ENCODE assay signal across 16 cellular contexts in the genomic region with DNA sequence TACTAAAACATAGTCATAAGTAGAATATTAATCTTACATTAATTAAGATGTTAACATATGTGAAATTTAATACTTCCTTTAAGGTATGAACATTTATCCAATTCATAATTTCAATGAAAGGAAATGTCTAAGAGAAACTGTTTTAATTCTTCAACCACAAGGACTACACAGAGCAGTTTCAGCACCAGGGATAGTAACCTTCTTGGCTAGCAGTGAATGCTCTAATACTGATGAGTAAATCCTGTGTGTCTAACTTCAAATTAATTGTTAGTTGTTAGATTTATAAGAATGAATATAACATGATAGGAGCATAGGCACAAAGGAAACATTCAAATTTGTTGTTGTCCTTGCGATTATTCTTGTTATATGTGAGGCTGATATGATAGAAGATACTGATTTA. TPM values are rescaled to one million over a fixed set of nuclear protein-coding genes. Genes with fewer than 3 reads are reported as not detected.
DNase-seq lines count a peak whose midpoint lies in the region; ATAC-seq and TF ChIP-seq lines count a peak whose summit lies in the region.
"Had no signal": no experiment of that assay in that cellular context is flagged by ENCODE, and none has a peak within 500 bp of the region (broad histone marks: within the 10 kb centered on the region; RNA-seq: fewer than 3 reads in every experiment).

No MANE protein-coding gene starts in this region.

- no peak for TF ChIP-seq POLR2A in NB4 (IDR thresholded peaks at IDR 0.05; ENCODE audit: extremely low read depth, insufficient read length)

- in situ Hi-C loops in GM13977 (cut with MboI; ENCODE audit: low pct_unique_long_range_greater_than_20kb, low sequenced_read_pairs, unreplicated experiment): no loop called here

- no peak overlapping the region for H3K4me3 Mint-ChIP-seq in stimulated activated naive CD8-positive, alpha-beta T cell treated with anti-CD3 and anti-CD28 coated beads, Interleukin-15, amount 100 ng/mL, for 72 hours
- H3K4me3 Mint-ChIP-seq: CD4-positive, alpha-beta memory T cell had no signal

- no peaks in the 10 kb centered on the region for H3K9me3 Mint-ChIP-seq in stimulated activated naive CD8-positive, alpha-beta T cell treated with anti-CD3 and anti-CD28 coated beads, Interleukin-15, amount 100 ng/mL, for 72 hours
- H3K9me3 Mint-ChIP-seq: activated naive CD4-positive, alpha-beta T cell treated with anti-CD3 and anti-CD28 coated beads, Interleukin-2, amount 50 U/mL, for 72 hours had no signal

- H3K27me3 Mint-ChIP-seq in stimulated activated naive CD8-positive, alpha-beta T cell treated with anti-CD3 and anti-CD28 coated beads, Interleukin-15, amount 100 ng/mL, for 72 hours: peaks cover 37% of the 10 kb centered on the region

- TF ChIP-seq CTCF in NB4 (IDR thresholded peaks at IDR 0.05; ENCODE audit: low read depth, low read length) (no peak), cardiac fibroblast (IDR thresholded peaks at IDR 0.05; ENCODE audit: low read depth, low read length) (no peak), GM13977 (IDR thresholded peaks at IDR 0.05; ENCODE audit: extremely low read depth, insufficient read depth, missing control alignments) (no peak)

- H3K4me1 Mint-ChIP-seq in stimulated activated naive CD8-positive, alpha-beta T cell treated with anti-CD3 and anti-CD28 coated beads, Interleukin-15, amount 100 ng/mL, for 72 hours: no peaks in the 10 kb centered on the region
- H3K4me1 Mint-ChIP-seq: CD4-positive, alpha-beta memory T cell had no signal

- DNase-seq in ELR (ENCODE audit: low read depth) (peak; percentile 53), NB4 (ENCODE audit: low read depth) (peak; percentile 27), cardiac fibroblast (ENCODE audit: low read depth in 2 of 2) (peak; percentile 57 to 63), kidney glomerular epithelial cell (lab: John Stamatoyannopoulos, UW) (peak; percentile 50), SK-N-DZ (ENCODE audit: low spot score) (no peak), GM13977 (ENCODE audit: low spot score) (no peak)
- DNase-seq in stimulated activated naive CD8-positive, alpha-beta T cell treated with anti-CD3 and anti-CD28 coated beads, Interleukin-15, amount 100 ng/mL, for 72 hours: no peak
- DNase-seq: activated CD4-positive, alpha-beta T cell treated with anti-CD3 and anti-CD28 coated beads, Interleukin-2, amount 50 U/mL, for 48 hours; CD4-positive, alpha-beta memory T cell; effector CD8-positive, alpha-beta T cell; nucleus accumbens; stimulated activated CD4-positive, alpha-beta T cell treated with anti-CD3 and anti-CD28 coated beads, Interleukin-2, amount 100 ng/mL, for 24 hours; stomach had no signal

- H3K27ac Mint-ChIP-seq in stimulated activated naive CD8-positive, alpha-beta T cell treated with anti-CD3 and anti-CD28 coated beads, Interleukin-15, amount 100 ng/mL, for 72 hours: no peak overlapping the region
- H3K27ac Mint-ChIP-seq: activated naive CD4-positive, alpha-beta T cell treated with anti-CD3 and anti-CD28 coated beads, Interleukin-2, amount 50 U/mL, for 72 hours; CD4-positive, alpha-beta memory T cell had no signal

- no peak for ATAC-seq in stimulated activated naive CD8-positive, alpha-beta T cell treated with anti-CD3 and anti-CD28 coated beads, Interleukin-15, amount 100 ng/mL, for 72 hours
- no peak for ATAC-seq in GM19023 (IDR thresholded peaks at IDR 0.05; ENCODE audit: unreplicated experiment)
- ATAC-seq: activated naive CD4-positive, alpha-beta T cell treated with anti-CD3 and anti-CD28 coated beads, Interleukin-2, amount 50 U/mL, for 72 hours had no signal

- H3K4me3 ChIP-seq in NB4 (ENCODE audit: low read depth, low read length): no peak overlapping the region
- no peak overlapping the region for H3K4me3 ChIP-seq in cardiac fibroblast (replicated peaks in 1 of 2; ENCODE audit: low read depth in 2 of 2, low read length in 2 of 2)
- H3K4me3 ChIP-seq: SJSA1, stomach had no signal

RNA-seq across cellular contexts. Expression of a gene that starts 15.6 kb away (rescaled TPM):
- 43.1 and 48.9 TPM in 2 replicates for polyA plus RNA-seq in SK-N-DZ (2014; cell fraction: cytosol; rRNA removed)
- 28.9 and 30.0 TPM in 2 replicates for polyA plus RNA-seq in SK-N-DZ (2014; cell fraction: nucleus; rRNA removed)

Comparison
In these comparisons a context has a peak if more than half of its experiments do, and no peak if none do; other contexts are left out.
1. DNase-seq: peak in ELR (single experiment), NB4 (single experiment), cardiac fibroblast (2 of 2) and kidney glomerular epithelial cell (single experiment); none in stimulated activated naive CD8-positive, alpha-beta T cell treated with anti-CD3 and anti-CD28 coated beads, Interleukin-15, amount 100 ng/mL, for 72 hours (0 of 2), SK-N-DZ (single experiment) and GM13977 (single experiment).